Comparison of ENCODE assay signal across 8 cellular contexts in the genomic region with DNA sequence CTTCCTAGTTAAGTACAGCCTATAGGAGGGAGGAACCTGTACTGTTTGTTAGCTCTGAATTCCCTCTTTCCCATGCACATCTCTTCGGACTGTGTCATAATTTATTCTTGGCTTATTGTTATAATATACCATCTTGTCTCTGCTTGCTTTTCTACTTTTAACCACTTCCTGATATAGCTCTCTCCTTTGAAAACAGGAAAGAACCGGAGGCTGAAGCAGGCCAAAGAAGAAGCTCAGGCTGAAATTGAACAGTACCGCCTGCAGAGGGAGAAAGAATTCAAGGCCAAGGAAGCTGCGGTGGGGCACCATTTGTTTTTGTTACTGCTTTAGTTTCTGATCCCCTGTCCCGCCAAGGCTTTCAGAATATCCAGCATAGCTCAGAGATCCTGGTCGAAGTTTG. TPM values are rescaled to one million over a fixed set of nuclear protein-coding genes. Genes with fewer than 3 reads are reported as not detected.
DNase-seq lines count a peak whose midpoint lies in the region; ATAC-seq and TF ChIP-seq lines count a peak whose summit lies in the region.

No MANE protein-coding gene starts in this region.

- intact Hi-C loops in sciatic nerve (cut with DNase I): no loop called here

- no peak overlapping the region for H3K4me3 ChIP-seq in AG10803 (ENCODE audit: low read length)
- H3K4me3 ChIP-seq in fibroblast of mammary gland (ENCODE audit: control insufficient read depth, low read depth, low read length): no peak overlapping the region

- no peak for ATAC-seq in sciatic nerve
- no peak for ATAC-seq in GM21360 (IDR thresholded peaks at IDR 0.05; ENCODE audit: unreplicated experiment)

- H3K27me3 Mint-ChIP-seq in activated T-cell treated with anti-CD3 and anti-CD28 coated beads, Interleukin-2, amount 50 U/mL, for 24 hours: no peaks in the 10 kb centered on the region

- H3K9me3 Mint-ChIP-seq in activated T-cell treated with anti-CD3 and anti-CD28 coated beads, Interleukin-2, amount 50 U/mL, for 24 hours: no peaks in the 10 kb centered on the region

- DNase-seq in AG10803 (ENCODE audit: low read depth) (peak; percentile 26), KG1 (lab: John Stamatoyannopoulos, UW) (peak; percentile 51), fibroblast of mammary gland (ENCODE audit: low read depth) (peak; percentile 37), NCI-H82 treated with DMSO at 0.1 percent for 48 hours (lab: John Stamatoyannopoulos, UW; ENCODE audit: unreplicated experiment) (no peak), sciatic nerve (ENCODE audit: low spot score) (no peak)
- DNase-seq in activated T-cell treated with anti-CD3 and anti-CD28 coated beads, Interleukin-2, amount 50 U/mL, for 24 hours: no peak
- DNase-seq in stimulated activated CD4-positive, alpha-beta T cell treated with anti-CD3 and anti-CD28 coated beads, Interleukin-4, amount 100 ng/mL, for 24 hours: peak; percentile 52

- H3K27ac Mint-ChIP-seq in activated T-cell treated with anti-CD3 and anti-CD28 coated beads, Interleukin-2, amount 50 U/mL, for 24 hours: peak overlapping the region; percentile 92

- H3K36me3 Mint-ChIP-seq in activated T-cell treated with anti-CD3 and anti-CD28 coated beads, Interleukin-2, amount 50 U/mL, for 24 hours (ENCODE audit: low read depth): peaks cover 84% of the 10 kb centered on the region

- peak overlapping the region; percentile 70 for H3K4me3 Mint-ChIP-seq in activated T-cell treated with anti-CD3 and anti-CD28 coated beads, Interleukin-2, amount 50 U/mL, for 24 hours

- TF ChIP-seq CTCF in AG10803 (conservative IDR thresholded peaks at IDR 0.05; ENCODE audit: low read length) (peak; percentile 46), fibroblast of mammary gland (conservative IDR thresholded peaks at IDR 0.05; ENCODE audit: control insufficient read depth, insufficient read depth, low read depth, low read length) (peak; percentile 34)

- H3K4me1 Mint-ChIP-seq in activated T-cell treated with anti-CD3 and anti-CD28 coated beads, Interleukin-2, amount 50 U/mL, for 24 hours (ENCODE audit: low read depth): peaks cover 64% of the 10 kb centered on the region

RNA-seq across cellular contexts. Expression of a gene that starts 4.8 kb away (rescaled TPM):
- 61.7 TPM for total RNA-seq in sciatic nerve

RNA-seq across cellular contexts. Expression of a gene that starts 18.7 kb away (rescaled TPM):
- 7.4 TPM for total RNA-seq in sciatic nerve

Comparison
In these comparisons a context has a peak if more than half of its experiments do, and no peak if none do; other contexts are left out.
1. DNase-seq: peak in AG10803 (single experiment), KG1 (single experiment), fibroblast of mammary gland (single experiment) and stimulated activated CD4-positive, alpha-beta T cell treated with anti-CD3 and anti-CD28 coated beads, Interleukin-4, amount 100 ng/mL, for 24 hours (single experiment); none in activated T-cell treated with anti-CD3 and anti-CD28 coated beads, Interleukin-2, amount 50 U/mL, for 24 hours (single experiment), NCI-H82 treated with DMSO at 0.1 percent for 48 hours (single experiment) and sciatic nerve (single experiment).